11 cellular contexts compared by ENCODE assay signal in the genomic region with DNA sequence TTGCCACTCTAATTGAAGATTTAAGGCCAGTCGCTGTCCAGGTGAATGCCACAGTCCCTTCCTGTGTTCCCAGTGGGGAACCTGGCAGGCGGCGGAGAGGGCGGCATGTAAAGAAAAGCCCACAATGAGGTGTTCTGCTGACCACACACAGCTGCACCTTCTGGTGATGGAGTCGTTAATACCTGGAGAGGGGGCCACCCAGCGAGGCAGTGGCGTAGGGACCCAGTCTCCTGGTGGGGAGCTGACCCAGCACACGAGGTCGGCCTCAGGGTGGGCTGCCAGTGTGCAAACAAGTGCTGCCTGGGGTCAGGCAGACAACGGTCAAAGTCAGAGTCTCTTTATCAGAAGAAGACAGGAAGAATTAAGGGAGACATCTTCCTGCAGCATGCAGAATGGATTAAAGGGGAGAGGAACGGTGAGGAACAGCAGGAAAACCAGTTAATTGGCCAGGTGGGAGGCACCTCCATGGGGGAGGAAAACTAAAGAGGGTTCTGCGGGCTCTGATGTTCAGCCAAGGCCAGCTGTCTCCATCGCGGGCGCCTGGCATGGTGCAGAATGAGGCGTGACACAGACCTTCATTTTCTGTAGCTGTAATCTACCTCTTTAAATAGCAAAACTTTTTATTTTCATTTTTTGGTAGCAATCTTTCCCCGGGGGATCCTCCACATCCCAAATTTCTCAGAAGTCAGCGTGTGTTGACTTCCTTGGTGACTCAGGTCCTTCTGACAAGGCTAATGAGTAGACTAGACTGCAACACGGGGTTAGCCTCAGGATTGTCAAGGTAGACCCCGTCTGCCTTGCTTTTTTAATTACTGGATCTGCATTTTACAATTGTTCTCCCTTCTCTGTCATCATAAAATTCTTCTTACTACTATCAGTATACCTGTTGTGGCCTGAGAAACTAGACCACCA.
DNase-seq lines count a peak whose midpoint lies in the region; ATAC-seq and TF ChIP-seq lines count a peak whose summit lies in the region.
"Had no signal": no experiment of that assay in that cellular context is flagged by ENCODE, and none has a peak within 500 bp of the region (broad histone marks: within the 10 kb centered on the region; RNA-seq: fewer than 3 reads in every experiment).

No MANE protein-coding gene starts in this region.

- H3K4me1 Mint-ChIP-seq in naive B cell: peaks cover 21 to 34% (median 27%) of the 10 kb centered on the region in 3 donors
- H3K4me1 Mint-ChIP-seq in activated naive CD4-positive, alpha-beta T cell treated with anti-CD3 and anti-CD28 coated beads for 36 hours (ENCODE audit: low read depth): peaks cover 22% of the 10 kb centered on the region

- no peak for ATAC-seq in naive B cell (ENCODE audit: low read depth in 2 of 2)

- DNase-seq in CD1c-positive myeloid dendritic cell (ENCODE audit: extremely low spot score) (peak; percentile 61), NCI-H146 (lab: John Stamatoyannopoulos, UW) (peak; percentile 97), brain microvascular endothelial cell (no peak), naive B cell (no peak), iPS-NIHi7 (ENCODE audit: extremely low spot score) (no peak), SHP77 treated with DMSO at 0.1 percent for 48 hours (lab: John Stamatoyannopoulos, UW) (no peak)
- DNase-seq in activated naive CD4-positive, alpha-beta T cell treated with anti-CD3 and anti-CD28 coated beads for 36 hours: no peak
- no peak for DNase-seq in stimulated activated naive CD4-positive, alpha-beta T cell treated with Interleukin-2 at 50 U/mL for 16 hours (lab: John Stamatoyannopoulos, UW)
- DNase-seq: activated CD4-positive, CD25-positive, alpha-beta regulatory T cell; activated naive CD4-positive, alpha-beta T cell treated with anti-CD3 and anti-CD28 coated beads, Interleukin-2, amount 50 U/mL, for 16 hours had no signal

- H3K36me3 ChIP-seq in brain microvascular endothelial cell (replicated peaks): no peaks in the 10 kb centered on the region

- no peaks in the 10 kb centered on the region for H3K9me3 Mint-ChIP-seq in naive B cell
- no peaks in the 10 kb centered on the region for H3K9me3 Mint-ChIP-seq in activated naive CD4-positive, alpha-beta T cell treated with anti-CD3 and anti-CD28 coated beads for 36 hours
- H3K9me3 Mint-ChIP-seq: IgD-negative memory B cell had no signal

- TF ChIP-seq CTCF in brain microvascular endothelial cell (IDR thresholded peaks at IDR 0.05; ENCODE audit: low read depth, low read length, missing control alignments): no peak

- no peak overlapping the region for H3K4me3 Mint-ChIP-seq in naive B cell
- H3K4me3 Mint-ChIP-seq in activated naive CD4-positive, alpha-beta T cell treated with anti-CD3 and anti-CD28 coated beads for 36 hours: no peak overlapping the region
- H3K4me3 Mint-ChIP-seq: IgD-negative memory B cell had no signal

- in situ Hi-C loops in brain microvascular endothelial cell (cut with HindIII; ENCODE audit: low pct_ligation_motif_present, low sequenced_read_pairs): no loop called here

- CTCF ChIA-PET in activated naive CD4-positive, alpha-beta T cell treated with anti-CD3 and anti-CD28 coated beads for 36 hours (lab: Charles Lee): no interaction called here

- peaks cover 0 to 4% (median 0%) of the 10 kb centered on the region in 3 donors for H3K27me3 Mint-ChIP-seq in naive B cell
- no peaks in the 10 kb centered on the region for H3K27me3 Mint-ChIP-seq in activated naive CD4-positive, alpha-beta T cell treated with anti-CD3 and anti-CD28 coated beads for 36 hours (ENCODE audit: low read depth)
- H3K27me3 Mint-ChIP-seq: IgD-negative memory B cell had no signal

- no peaks in the 10 kb centered on the region for H3K36me3 Mint-ChIP-seq in naive B cell
- no peaks in the 10 kb centered on the region for H3K36me3 Mint-ChIP-seq in activated naive CD4-positive, alpha-beta T cell treated with anti-CD3 and anti-CD28 coated beads for 36 hours (ENCODE audit: low read depth)
- H3K36me3 Mint-ChIP-seq: IgD-negative memory B cell had no signal

- intact Hi-C loops in activated naive CD4-positive, alpha-beta T cell treated with anti-CD3 and anti-CD28 coated beads for 36 hours (cut with micrococcal nuclease): no loop called here

- peak overlapping the region; percentile 84 for H3K27ac ChIP-seq in brain microvascular endothelial cell

- peak overlapping the region in 4 of 6 donors; percentile 21 to 88 (median 78) for H3K27ac Mint-ChIP-seq in naive B cell
- H3K27ac Mint-ChIP-seq in activated naive CD4-positive, alpha-beta T cell treated with anti-CD3 and anti-CD28 coated beads for 36 hours: no peak overlapping the region

- H3K27me3 ChIP-seq in brain microvascular endothelial cell (replicated peaks): no peaks in the 10 kb centered on the region

- no peak overlapping the region for H3K4me3 ChIP-seq in brain microvascular endothelial cell (ENCODE audit: low read depth, low read length)

Comparison
In these comparisons a context has a peak if more than half of its experiments do, and no peak if none do; other contexts are left out.
1. DNase-seq: peak in CD1c-positive myeloid dendritic cell (single experiment) and NCI-H146 (single experiment); none in brain microvascular endothelial cell (single experiment), naive B cell (single experiment), activated naive CD4-positive, alpha-beta T cell treated with anti-CD3 and anti-CD28 coated beads for 36 hours (single experiment), iPS-NIHi7 (single experiment), SHP77 treated with DMSO at 0.1 percent for 48 hours (single experiment) and stimulated activated naive CD4-positive, alpha-beta T cell treated with Interleukin-2 at 50 U/mL for 16 hours (single experiment).